ENCODE assay signal across 8 cellular contexts in genomic region chr1:42463906-42464305, GRCh38. TPM values are rescaled to one million over a fixed set of nuclear protein-coding genes. Genes with fewer than 3 reads are reported as not detected.
DNase-seq lines count a peak whose midpoint lies in the region; TF ChIP-seq lines count a peak whose summit lies in the region.

No MANE protein-coding gene starts in this region.

- no peak overlapping the region for H3K27ac Mint-ChIP-seq in activated CD4-positive, alpha-beta T cell treated with anti-CD3 and anti-CD28 coated beads, Interleukin-2, amount 10 ng/mL, durations not matched to agents 7 days and 5 days
- H3K27ac Mint-ChIP-seq in activated naive CD8-positive, alpha-beta T cell treated with anti-CD3 and anti-CD28 coated beads for 36 hours: no peak overlapping the region

- peaks cover 30% of the 10 kb centered on the region for H3K4me1 Mint-ChIP-seq in activated CD4-positive, alpha-beta T cell treated with anti-CD3 and anti-CD28 coated beads, Interleukin-2, amount 10 ng/mL, durations not matched to agents 7 days and 5 days
- H3K4me1 Mint-ChIP-seq in activated naive CD8-positive, alpha-beta T cell treated with anti-CD3 and anti-CD28 coated beads for 36 hours: peaks cover 28% of the 10 kb centered on the region

- H3K36me3 ChIP-seq in kidney epithelial cell (ENCODE audit: control insufficient read depth, insufficient read depth, low read length): no peaks in the 10 kb centered on the region

- TF ChIP-seq CTCF in kidney epithelial cell (IDR thresholded peaks at IDR 0.05; ENCODE audit: insufficient read depth, low read length, poor library complexity, severe bottlenecking): no peak

- POLR2A ChIA-PET in activated CD4-positive, alpha-beta T cell treated with anti-CD3 and anti-CD28 coated beads, Interleukin-2, amount 10 ng/mL, durations not matched to agents 7 days and 5 days (lab: Charles Lee): interaction anchor here (0.6 kb wide), 1 partner anchor 290 kb away, joined by 5 read pairs; no protein-coding TSS in a partner anchor

- peaks cover 9% of the 10 kb centered on the region for H3K27me3 Mint-ChIP-seq in activated CD4-positive, alpha-beta T cell treated with anti-CD3 and anti-CD28 coated beads, Interleukin-2, amount 10 ng/mL, durations not matched to agents 7 days and 5 days
- H3K27me3 Mint-ChIP-seq in activated naive CD8-positive, alpha-beta T cell treated with anti-CD3 and anti-CD28 coated beads for 36 hours: no peaks in the 10 kb centered on the region

- H3K27me3 ChIP-seq in kidney epithelial cell (ENCODE audit: control insufficient read depth, insufficient read depth, low read length): no peaks in the 10 kb centered on the region

- no peaks in the 10 kb centered on the region for H3K9me3 Mint-ChIP-seq in activated CD4-positive, alpha-beta T cell treated with anti-CD3 and anti-CD28 coated beads, Interleukin-2, amount 10 ng/mL, durations not matched to agents 7 days and 5 days
- H3K9me3 Mint-ChIP-seq in activated naive CD8-positive, alpha-beta T cell treated with anti-CD3 and anti-CD28 coated beads for 36 hours: no peaks in the 10 kb centered on the region

- H3K36me3 Mint-ChIP-seq in activated CD4-positive, alpha-beta T cell treated with anti-CD3 and anti-CD28 coated beads, Interleukin-2, amount 10 ng/mL, durations not matched to agents 7 days and 5 days (ENCODE audit: low read depth): peaks cover 21% of the 10 kb centered on the region
- H3K36me3 Mint-ChIP-seq in activated naive CD8-positive, alpha-beta T cell treated with anti-CD3 and anti-CD28 coated beads for 36 hours: peaks cover 16% of the 10 kb centered on the region

- peak overlapping the region; percentile 75 for H3K4me3 Mint-ChIP-seq in activated CD4-positive, alpha-beta T cell treated with anti-CD3 and anti-CD28 coated beads, Interleukin-2, amount 10 ng/mL, durations not matched to agents 7 days and 5 days
- peak overlapping the region; percentile 81 for H3K4me3 Mint-ChIP-seq in activated naive CD8-positive, alpha-beta T cell treated with anti-CD3 and anti-CD28 coated beads for 36 hours

- peak overlapping the region; percentile 77 for H3K4me3 ChIP-seq in kidney epithelial cell (ENCODE audit: low read depth, low read length)

- CTCF ChIA-PET in activated CD4-positive, alpha-beta T cell treated with anti-CD3 and anti-CD28 coated beads, Interleukin-2, amount 10 ng/mL, durations not matched to agents 7 days and 5 days (lab: Charles Lee): interaction anchor here (1.5 kb wide), 1 partner anchor 10 kb away, joined by 5 read pairs; no protein-coding TSS in a partner anchor

- DNase-seq in activated CD4-positive, alpha-beta T cell treated with anti-CD3 and anti-CD28 coated beads, Interleukin-2, amount 10 ng/mL, durations not matched to agents 7 days and 5 days: no peak
- no peak for DNase-seq in activated CD4-positive, alpha-beta T cell treated with anti-CD3 and anti-CD28 coated beads, Interleukin-2, amount 50 U/mL, for 1 hour
- no peak for DNase-seq in activated naive CD8-positive, alpha-beta T cell treated with anti-CD3 and anti-CD28 coated beads for 36 hours
- no peak for DNase-seq in kidney epithelial cell (ENCODE audit: low read depth)
- DNase-seq in superior temporal gyrus (ENCODE audit: extremely low spot score): peak; percentile 16
- DNase-seq in stimulated activated CD8-positive, alpha-beta memory T cell treated with anti-CD3 and anti-CD28 coated beads, Interleukin-4, amount 100 ng/mL, for 48 hours: no peak
- no peak for DNase-seq in NCI-H446 treated with DMSO at 0.1 percent for 48 hours (lab: John Stamatoyannopoulos, UW)
- no peak for DNase-seq in SKM-1 treated with dmso at 0.1 percent for 144 hours (lab: John Stamatoyannopoulos, UW; ENCODE audit: unreplicated experiment)

RNA-seq across cellular contexts. Expression of gene CCDC30, which starts 0.8 kb away (rescaled TPM):
- total RNA-seq in activated CD4-positive, alpha-beta T cell treated with anti-CD3 and anti-CD28 coated beads, Interleukin-2, amount 10 ng/mL, durations not matched to agents 7 days and 5 days: 1 to 10 TPM; 1.4 to 2.2 TPM
- 1 to 10 TPM in 1 of 2 experiments, under 1 TPM in 1; 0.72 to 1.0 TPM for total RNA-seq in activated naive CD8-positive, alpha-beta T cell treated with anti-CD3 and anti-CD28 coated beads for 36 hours
- total RNA-seq in kidney epithelial cell: 1.8 and 3.1 TPM in 2 replicates

RNA-seq across cellular contexts. Expression of gene PPCS, which starts 7.6 kb away (rescaled TPM):
- 10 to 100 TPM; 38.9 to 46.5 TPM for total RNA-seq in activated CD4-positive, alpha-beta T cell treated with anti-CD3 and anti-CD28 coated beads, Interleukin-2, amount 10 ng/mL, durations not matched to agents 7 days and 5 days
- total RNA-seq in activated naive CD8-positive, alpha-beta T cell treated with anti-CD3 and anti-CD28 coated beads for 36 hours: 10 to 100 TPM; 45.9 to 47.5 TPM
- 45.1 and 52.3 TPM in 2 replicates for total RNA-seq in kidney epithelial cell

RNA-seq across cellular contexts. Expression of gene ZMYND12, which starts 8.1 kb away (rescaled TPM):
- total RNA-seq in activated CD4-positive, alpha-beta T cell treated with anti-CD3 and anti-CD28 coated beads, Interleukin-2, amount 10 ng/mL, durations not matched to agents 7 days and 5 days: under 1 TPM; 0.56 to 0.69 TPM
- under 1 TPM; 0.47 to 0.90 TPM for total RNA-seq in activated naive CD8-positive, alpha-beta T cell treated with anti-CD3 and anti-CD28 coated beads for 36 hours
- 0.46 and 0.48 TPM in 2 replicates for total RNA-seq in kidney epithelial cell
